Comparison of ENCODE assay signal across 1 cellular context in genomic region chr1:89624715-89625323, GRCh38.
TF ChIP-seq lines count a peak whose summit lies in the region.

No MANE protein-coding gene starts in this region.

TF ChIP-seq in HepG2, 621 proteins besides CTCF, POLR2A, EP300 and RAD21 (continued from another document):
- TF ChIP-seq ZNF253 (CRISPR knock-in tag; IDR thresholded peaks at IDR 0.05; ENCODE audit: borderline replicate concordance) (no peak), ZNF777 (CRISPR knock-in tag; IDR thresholded peaks at IDR 0.05) (no peak), XBP1 (CRISPR knock-in tag; IDR thresholded peaks at IDR 0.05) (no peak), ZNF549 (CRISPR knock-in tag; IDR thresholded peaks at IDR 0.05) (no peak), ZNF337 (CRISPR knock-in tag; IDR thresholded peaks at IDR 0.05; ENCODE audit: borderline replicate concordance, low read depth) (no peak), GATAD2A (CRISPR knock-in tag; IDR thresholded peaks at IDR 0.05) (no peak), ZNF354B (CRISPR knock-in tag; IDR thresholded peaks at IDR 0.05) (no peak), CREBL2 (CRISPR knock-in tag; IDR thresholded peaks at IDR 0.05; ENCODE audit: borderline replicate concordance) (no peak), CHCHD3 (CRISPR knock-in tag; IDR thresholded peaks at IDR 0.05) (no peak), SUZ12 (IDR thresholded peaks at IDR 0.05; ENCODE audit: low read depth, low read length) (no peak), CSRNP1 (CRISPR knock-in tag; IDR thresholded peaks at IDR 0.05) (no peak)
- TF ChIP-seq, protein P1, sequence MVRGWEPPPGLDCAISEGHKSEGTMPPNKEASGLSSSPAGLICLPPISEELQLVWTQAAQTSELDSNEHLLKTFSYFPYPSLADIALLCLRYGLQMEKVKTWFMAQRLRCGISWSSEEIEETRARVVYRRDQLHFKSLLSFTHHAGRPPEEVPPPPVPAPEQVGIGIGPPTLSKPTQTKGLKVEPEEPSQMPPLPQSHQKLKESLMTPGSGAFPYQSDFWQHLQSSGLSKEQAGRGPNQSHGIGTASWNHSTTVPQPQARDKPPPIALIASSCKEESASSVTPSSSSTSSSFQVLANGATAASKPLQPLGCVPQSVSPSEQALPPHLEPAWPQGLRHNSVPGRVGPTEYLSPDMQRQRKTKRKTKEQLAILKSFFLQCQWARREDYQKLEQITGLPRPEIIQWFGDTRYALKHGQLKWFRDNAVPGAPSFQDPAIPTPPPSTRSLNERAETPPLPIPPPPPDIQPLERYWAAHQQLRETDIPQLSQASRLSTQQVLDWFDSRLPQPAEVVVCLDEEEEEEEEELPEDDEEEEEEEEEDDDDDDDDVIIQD (CRISPR knock-in tag; IDR thresholded peaks at IDR 0.05; ENCODE audit: low read depth), result no peak
